ENCODE assay signal across 1 cellular context in the genomic region with DNA sequence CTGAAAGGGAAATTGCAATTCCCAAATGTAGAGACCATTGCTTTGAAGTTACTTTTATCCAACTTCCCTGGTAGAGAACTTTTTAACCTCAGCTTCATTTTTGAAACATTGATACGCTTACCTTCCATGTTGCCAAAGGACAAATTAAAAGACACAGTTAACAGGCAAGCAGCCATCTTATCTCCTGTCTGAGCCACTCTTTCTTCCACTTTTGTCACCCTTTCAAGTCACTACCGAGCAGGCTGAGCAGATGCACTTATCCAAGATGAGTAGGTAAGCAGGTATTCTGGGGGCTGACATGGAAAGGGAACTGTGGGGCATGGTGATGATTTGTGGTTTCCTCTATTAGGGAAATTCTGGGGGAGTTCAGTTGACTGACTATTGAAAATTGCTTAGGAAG.
TF ChIP-seq lines count a peak whose summit lies in the region.

No MANE protein-coding gene starts in this region.

TF ChIP-seq in WTC11, 78 proteins besides CTCF, POLR2A, EP300 and RAD21 (continued from another document):
- TF ChIP-seq, protein P1, sequence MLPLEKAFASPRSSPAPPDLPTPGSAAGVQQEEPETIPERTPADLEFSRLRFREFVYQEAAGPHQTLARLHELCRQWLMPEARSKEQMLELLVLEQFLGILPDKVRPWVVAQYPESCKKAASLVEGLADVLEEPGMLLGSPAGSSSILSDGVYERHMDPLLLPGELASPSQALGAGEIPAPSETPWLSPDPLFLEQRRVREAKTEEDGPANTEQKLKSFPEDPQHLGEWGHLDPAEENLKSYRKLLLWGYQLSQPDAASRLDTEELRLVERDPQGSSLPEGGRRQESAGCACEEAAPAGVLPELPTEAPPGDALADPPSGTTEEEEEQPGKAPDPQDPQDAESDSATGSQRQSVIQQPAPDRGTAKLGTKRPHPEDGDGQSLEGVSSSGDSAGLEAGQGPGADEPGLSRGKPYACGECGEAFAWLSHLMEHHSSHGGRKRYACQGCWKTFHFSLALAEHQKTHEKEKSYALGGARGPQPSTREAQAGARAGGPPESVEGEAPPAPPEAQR (CRISPR knock-in tag; IDR thresholded peaks at IDR 0.05), result no peak
- TF ChIP-seq FOXP1 (CRISPR knock-in tag; IDR thresholded peaks at IDR 0.05; ENCODE audit: borderline replicate concordance), result no peak
- TF ChIP-seq ELF4 (CRISPR knock-in tag; IDR thresholded peaks at IDR 0.05; ENCODE audit: low read depth), result no peak
- TF ChIP-seq NR2C2 (CRISPR knock-in tag; IDR thresholded peaks at IDR 0.05), result no peak
- TF ChIP-seq ESRRA (CRISPR knock-in tag; IDR thresholded peaks at IDR 0.05; ENCODE audit: borderline replicate concordance), result no peak
- TF ChIP-seq, protein P2, sequence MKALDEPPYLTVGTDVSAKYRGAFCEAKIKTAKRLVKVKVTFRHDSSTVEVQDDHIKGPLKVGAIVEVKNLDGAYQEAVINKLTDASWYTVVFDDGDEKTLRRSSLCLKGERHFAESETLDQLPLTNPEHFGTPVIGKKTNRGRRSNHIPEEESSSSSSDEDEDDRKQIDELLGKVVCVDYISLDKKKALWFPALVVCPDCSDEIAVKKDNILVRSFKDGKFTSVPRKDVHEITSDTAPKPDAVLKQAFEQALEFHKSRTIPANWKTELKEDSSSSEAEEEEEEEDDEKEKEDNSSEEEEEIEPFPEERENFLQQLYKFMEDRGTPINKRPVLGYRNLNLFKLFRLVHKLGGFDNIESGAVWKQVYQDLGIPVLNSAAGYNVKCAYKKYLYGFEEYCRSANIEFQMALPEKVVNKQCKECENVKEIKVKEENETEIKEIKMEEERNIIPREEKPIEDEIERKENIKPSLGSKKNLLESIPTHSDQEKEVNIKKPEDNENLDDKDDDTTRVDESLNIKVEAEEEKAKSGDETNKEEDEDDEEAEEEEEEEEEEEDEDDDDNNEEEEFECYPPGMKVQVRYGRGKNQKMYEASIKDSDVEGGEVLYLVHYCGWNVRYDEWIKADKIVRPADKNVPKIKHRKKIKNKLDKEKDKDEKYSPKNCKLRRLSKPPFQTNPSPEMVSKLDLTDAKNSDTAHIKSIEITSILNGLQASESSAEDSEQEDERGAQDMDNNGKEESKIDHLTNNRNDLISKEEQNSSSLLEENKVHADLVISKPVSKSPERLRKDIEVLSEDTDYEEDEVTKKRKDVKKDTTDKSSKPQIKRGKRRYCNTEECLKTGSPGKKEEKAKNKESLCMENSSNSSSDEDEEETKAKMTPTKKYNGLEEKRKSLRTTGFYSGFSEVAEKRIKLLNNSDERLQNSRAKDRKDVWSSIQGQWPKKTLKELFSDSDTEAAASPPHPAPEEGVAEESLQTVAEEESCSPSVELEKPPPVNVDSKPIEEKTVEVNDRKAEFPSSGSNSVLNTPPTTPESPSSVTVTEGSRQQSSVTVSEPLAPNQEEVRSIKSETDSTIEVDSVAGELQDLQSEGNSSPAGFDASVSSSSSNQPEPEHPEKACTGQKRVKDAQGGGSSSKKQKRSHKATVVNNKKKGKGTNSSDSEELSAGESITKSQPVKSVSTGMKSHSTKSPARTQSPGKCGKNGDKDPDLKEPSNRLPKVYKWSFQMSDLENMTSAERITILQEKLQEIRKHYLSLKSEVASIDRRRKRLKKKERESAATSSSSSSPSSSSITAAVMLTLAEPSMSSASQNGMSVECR (CRISPR knock-in tag; IDR thresholded peaks at IDR 0.05; ENCODE audit: borderline replicate concordance), result no peak
- no peak for TF ChIP-seq TP53 (CRISPR knock-in tag; IDR thresholded peaks at IDR 0.05)
- TF ChIP-seq NFATC4 (CRISPR knock-in tag; IDR thresholded peaks at IDR 0.05), result no peak
- TF ChIP-seq, protein P3, sequence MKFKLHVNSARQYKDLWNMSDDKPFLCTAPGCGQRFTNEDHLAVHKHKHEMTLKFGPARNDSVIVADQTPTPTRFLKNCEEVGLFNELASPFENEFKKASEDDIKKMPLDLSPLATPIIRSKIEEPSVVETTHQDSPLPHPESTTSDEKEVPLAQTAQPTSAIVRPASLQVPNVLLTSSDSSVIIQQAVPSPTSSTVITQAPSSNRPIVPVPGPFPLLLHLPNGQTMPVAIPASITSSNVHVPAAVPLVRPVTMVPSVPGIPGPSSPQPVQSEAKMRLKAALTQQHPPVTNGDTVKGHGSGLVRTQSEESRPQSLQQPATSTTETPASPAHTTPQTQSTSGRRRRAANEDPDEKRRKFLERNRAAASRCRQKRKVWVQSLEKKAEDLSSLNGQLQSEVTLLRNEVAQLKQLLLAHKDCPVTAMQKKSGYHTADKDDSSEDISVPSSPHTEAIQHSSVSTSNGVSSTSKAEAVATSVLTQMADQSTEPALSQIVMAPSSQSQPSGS (CRISPR knock-in tag; IDR thresholded peaks at IDR 0.05; ENCODE audit: borderline replicate concordance, low read depth), result no peak
- TF ChIP-seq, protein P4, sequence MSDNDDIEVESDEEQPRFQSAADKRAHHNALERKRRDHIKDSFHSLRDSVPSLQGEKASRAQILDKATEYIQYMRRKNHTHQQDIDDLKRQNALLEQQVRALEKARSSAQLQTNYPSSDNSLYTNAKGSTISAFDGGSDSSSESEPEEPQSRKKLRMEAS (CRISPR knock-in tag; IDR thresholded peaks at IDR 0.05), result no peak
- TF ChIP-seq IRF2 (CRISPR knock-in tag; IDR thresholded peaks at IDR 0.05; ENCODE audit: borderline replicate concordance, low read depth), result no peak
